8 cellular contexts compared by ENCODE assay signal in genomic region chr2:202377308-202377736, GRCh38. TPM values are rescaled to one million over a fixed set of nuclear protein-coding genes. Genes with fewer than 3 reads are reported as not detected.
DNase-seq lines count a peak whose midpoint lies in the region; ATAC-seq and TF ChIP-seq lines count a peak whose summit lies in the region.

No MANE protein-coding gene starts in this region.

- peak overlapping the region; percentile 90 for H3K9ac ChIP-seq in iPS-20b (ENCODE audit: low read depth, low read length)

- peak; percentile 12 for DNase-seq in activated CD4-positive, alpha-beta T cell treated with anti-CD3 and anti-CD28 coated beads for 48 hours
- no peak for DNase-seq in activated CD4-positive, alpha-beta T cell treated with anti-CD3 and anti-CD28 coated beads for 1 hour
- DNase-seq in body of pancreas, result peak; percentile 33 to 55 (median 46)
- no peak for DNase-seq in skeletal muscle cell (ENCODE audit: low read depth)

- H3K27ac ChIP-seq in body of pancreas, result peak overlapping the region; percentile 92 to 96 (median 94)
- no peak overlapping the region for H3K27ac ChIP-seq in iPS-20b (ENCODE audit: low read length)

- intact Hi-C loops in body of pancreas (cut with DNase I), result no loop called here

- ATAC-seq in body of pancreas, result no peak
- no peak for ATAC-seq in HG03460 (IDR thresholded peaks at IDR 0.05; ENCODE audit: unreplicated experiment)
- no peak for ATAC-seq in HG03025 (IDR thresholded peaks at IDR 0.05; ENCODE audit: low FRiP score, unreplicated experiment)

- H3K9me3 ChIP-seq in body of pancreas (no peaks in the 10 kb centered on the region), iPS-20b (ENCODE audit: insufficient read depth, low read depth, low read length) (no peaks in the 10 kb centered on the region)

- H3K36me3 ChIP-seq in body of pancreas (replicated peaks in 1 of 2; ENCODE audit: insufficient read depth in 1 of 2, low read depth in 2 of 2) (no peaks in the 10 kb centered on the region), iPS-20b (ENCODE audit: insufficient read depth, low read depth, low read length) (no peaks in the 10 kb centered on the region)

- H3K27me3 ChIP-seq in body of pancreas (no peaks in the 10 kb centered on the region), iPS-20b (ENCODE audit: insufficient read depth, low read length) (no peaks in the 10 kb centered on the region)

- H3K4me1 ChIP-seq in body of pancreas, result peaks cover 29% of the 10 kb centered on the region
- H3K4me1 ChIP-seq in iPS-20b (ENCODE audit: insufficient read depth, low read length), result peaks cover 16% of the 10 kb centered on the region

- TF ChIP-seq POLR2A in body of pancreas (IDR thresholded peaks at IDR 0.05), result no peak

- peak overlapping the region; percentile 95 to 96 for H3K4me3 ChIP-seq in body of pancreas
- H3K4me3 ChIP-seq in iPS-20b (ENCODE audit: low read length), result peak overlapping the region; percentile 96
- H3K4me3 ChIP-seq in skeletal muscle cell (ENCODE audit: low read depth, low read length), result peak overlapping the region; percentile 97

- TF ChIP-seq CTCF in body of pancreas (IDR thresholded peaks at IDR 0.05), result no peak

- WGBS in body of pancreas, 2 donors, result 0 to 1% methylated on average over 14 to 29 of the region's 29 CpGs

TF ChIP-seq in PFSK-1, 5 proteins besides CTCF, POLR2A, EP300 and RAD21:
- peak; percentile 32 to 48; a peak in 1 of 4 replicates for TF ChIP-seq REST (IDR thresholded peaks at IDR 0.05; ENCODE audit: insufficient read depth in 1 of 2, low read depth in 2 of 2, low read length in 2 of 2)
- no peak; the same call in 1 of the 2 replicates for TF ChIP-seq SIN3A (IDR thresholded peaks at IDR 0.05; ENCODE audit: borderline replicate concordance, insufficient read depth, low read length)

RNA-seq across cellular contexts. Expression of gene BMPR2, which starts 1.2 kb away (rescaled TPM):
- polyA plus RNA-seq in PFSK-1 (2012; ENCODE audit: insufficient read length, low read depth), result 6.7 TPM
- total RNA-seq in body of pancreas, result 10 to 100 TPM; 13.7 to 26.7 TPM

Comparison
In these comparisons a context has a peak if more than half of its experiments do, and no peak if none do; other contexts are left out.
1. DNase-seq: peak in activated CD4-positive, alpha-beta T cell treated with anti-CD3 and anti-CD28 coated beads for 48 hours (single experiment) and body of pancreas (4 of 4); none in activated CD4-positive, alpha-beta T cell treated with anti-CD3 and anti-CD28 coated beads for 1 hour (single experiment) and skeletal muscle cell (single experiment).
2. Peak in every context shown above with its lines, with median percentiles within 50 percentile points of each other: H3K4me3 ChIP-seq.